ENCODE assay signal across 9 cellular contexts in the genomic region with DNA sequence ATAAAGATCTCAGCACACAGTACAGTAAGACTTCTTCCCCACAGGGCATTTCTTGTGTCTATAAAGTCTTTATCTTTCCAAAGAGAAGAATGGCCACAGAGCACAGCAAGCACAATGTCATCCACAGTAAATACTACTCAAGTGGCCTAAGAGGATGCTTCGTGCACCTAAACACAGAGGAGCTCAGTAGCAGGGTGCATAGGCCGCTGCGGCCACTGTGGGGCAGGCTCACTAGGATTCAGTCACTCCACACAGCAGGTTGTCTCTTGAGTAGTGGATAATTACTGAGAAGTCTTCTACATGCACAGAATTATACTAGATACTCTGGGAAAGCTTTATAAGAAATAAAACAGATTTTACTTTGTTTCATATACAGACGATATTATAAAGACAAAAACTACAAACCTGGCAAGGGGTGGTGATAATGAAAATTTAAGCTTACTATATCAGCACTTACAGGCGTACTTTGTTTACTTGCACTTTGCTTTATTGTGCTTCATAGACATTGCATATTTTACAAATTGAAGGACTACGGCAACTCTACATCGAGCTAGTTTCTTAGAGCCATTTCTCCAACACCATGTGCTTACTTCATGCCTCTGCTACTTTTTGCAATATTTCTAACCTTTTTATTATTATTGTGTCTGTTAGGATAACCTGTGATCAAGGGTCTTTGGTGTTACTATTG.
A peak's percentile ranks its signal among the peaks of the same experiment; 100 is the strongest.
DNase-seq lines count a peak whose midpoint lies in the region; ATAC-seq and TF ChIP-seq lines count a peak whose summit lies in the region.
"Had no signal": no experiment of that assay in that cellular context is flagged by ENCODE, and none has a peak within 500 bp of the region (broad histone marks: within the 10 kb centered on the region; RNA-seq: fewer than 3 reads in every experiment).

No MANE protein-coding gene starts in this region.

- H3K79me1 ChIP-seq in H9 (ENCODE audit: insufficient read depth, low read depth, low read length, poor library complexity, severe bottlenecking), result no peaks in the 10 kb centered on the region

- H2BK12ac ChIP-seq in H9 (ENCODE audit: insufficient read length, low read depth, low read length), result no peak overlapping the region

- no peak overlapping the region for H3K18ac ChIP-seq in H9 (ENCODE audit: insufficient read length, low read depth, low read length)

- no peaks in the 10 kb centered on the region for H4K20me1 ChIP-seq in H9 (ENCODE audit: control insufficient read depth, insufficient read depth, insufficient read length)

- H3K27ac Mint-ChIP-seq in H9, result no peak overlapping the region

- H3K4me1 Mint-ChIP-seq in H9, result peaks cover 0 to 6% of the 10 kb centered on the region in 2 experiments; a peak in 3 of 4 replicates

- H3K4me2 ChIP-seq in H9 (ENCODE audit: insufficient read depth, insufficient read length, low read length), result no peak overlapping the region

- no peak overlapping the region for H3K27ac ChIP-seq in H9 (ENCODE audit: insufficient read length, low read depth, low read length)

- no peaks in the 10 kb centered on the region for H3K27me3 Mint-ChIP-seq in H9 (ENCODE audit: low read depth)

- TF ChIP-seq CTCF in H9 (conservative IDR thresholded peaks at IDR 0.05), result peak; percentile 73

- peak; percentile 83 for ATAC-seq in SK-N-SH treated with all-trans-retinoic acid at 6 μM for 48 hours

- H2BK15ac ChIP-seq in H9 (ENCODE audit: low read depth, low read length), result no peak overlapping the region

- H3K23me2 ChIP-seq in H9 (ENCODE audit: insufficient read length, low read depth, low read length, poor library complexity, severe bottlenecking), result no peaks in the 10 kb centered on the region

- H3K9me3 ChIP-seq in H9 (ENCODE audit: control insufficient read depth, low read depth, low read length), result no peaks in the 10 kb centered on the region
- H3K9me3 ChIP-seq: MG63 had no signal

- H2BK20ac ChIP-seq in H9 (ENCODE audit: low read depth, low read length, poor library complexity, severe bottlenecking), result no peak overlapping the region

- no peak overlapping the region for H3T11ph ChIP-seq in H9 (ENCODE audit: low read length)

- H2BK120ac ChIP-seq in H9 (ENCODE audit: low read depth, low read length, poor library complexity, severe bottlenecking), result no peak overlapping the region

- no peak overlapping the region for H4K5ac ChIP-seq in H9 (ENCODE audit: insufficient read length, low read depth, low read length)

- no peak overlapping the region for H2AFZ ChIP-seq in H9 (ENCODE audit: low read length)

- H3K23ac ChIP-seq in H9 (ENCODE audit: insufficient read length, low read depth, low read length), result no peak overlapping the region

- H4K91ac ChIP-seq in H9 (ENCODE audit: insufficient read length, low read depth, low read length), result no peak overlapping the region

- no peak overlapping the region for H4K8ac ChIP-seq in H9 (replicated peaks; ENCODE audit: insufficient read length, low read depth, low read length)

- H3K27me3 ChIP-seq in H9 (ENCODE audit: insufficient read depth, low read length), result no peaks in the 10 kb centered on the region
- H3K27me3 ChIP-seq: MG63 had no signal

- H3K36me3 Mint-ChIP-seq in H9 (ENCODE audit: insufficient read depth in 1 of 3, low read depth in 3 of 3), result peaks cover 0 to 3% (median 1%) of the 10 kb centered on the region in 3 experiments; a peak in 3 of 7 replicates

- no CpG with 5 or more reads among the region's 7 CpGs for WGBS in H9 (ENCODE audit: extremely low coverage, insufficient read length, low lambda C conversion rate)

- no peak overlapping the region for H3K56ac ChIP-seq in H9 (ENCODE audit: insufficient read length, low read depth, low read length)

- no peaks in the 10 kb centered on the region for H3K9me3 Mint-ChIP-seq in H9

- no peak overlapping the region for H3K14ac ChIP-seq in H9 (ENCODE audit: insufficient read depth, low read length)

- DNase-seq in COLO668 (lab: John Stamatoyannopoulos, UW; ENCODE audit: unreplicated experiment) (peak; percentile 32), H9 (peak; percentile 58), islet precursor cell (peak; percentile 73), foreskin melanocyte (no peak), mucosa of gallbladder (ENCODE audit: low spot score) (no peak), T-helper 9 cell (no peak), GM03348 (ENCODE audit: low spot score) (no peak)
- DNase-seq: MG63 had no signal

- no peaks in the 10 kb centered on the region for H3K79me2 ChIP-seq in H9 (ENCODE audit: insufficient read depth, low read length)

- no peak overlapping the region for H3K9ac ChIP-seq in H9 (ENCODE audit: extremely low read depth, insufficient read length, low read length)

- H2AK5ac ChIP-seq in H9 (ENCODE audit: insufficient read length, low read length), result no peak overlapping the region

- H3K4ac ChIP-seq in H9 (ENCODE audit: low read depth, low read length), result no peak overlapping the region

- no peak overlapping the region for H2BK5ac ChIP-seq in H9 (ENCODE audit: insufficient read length, low read length)

- no peak overlapping the region for H3K4me3 Mint-ChIP-seq in H9

- no peaks in the 10 kb centered on the region for H3K4me1 ChIP-seq in H9 (ENCODE audit: insufficient read depth, low read length)

TF ChIP-seq in SK-N-SH treated with all-trans-retinoic acid at 6 μM for 48 hours, 23 proteins besides CTCF, POLR2A, EP300 and RAD21:
- TF ChIP-seq SNAI2 (CRISPR knock-in tag; IDR thresholded peaks at IDR 0.05) (no peak), ISL1 (CRISPR knock-in tag; IDR thresholded peaks at IDR 0.05) (no peak), TCF4 (CRISPR knock-in tag; IDR thresholded peaks at IDR 0.05; ENCODE audit: borderline replicate concordance) (no peak), PPARA (CRISPR knock-in tag; IDR thresholded peaks at IDR 0.05; ENCODE audit: borderline replicate concordance) (no peak)
- TF ChIP-seq, protein P1, sequence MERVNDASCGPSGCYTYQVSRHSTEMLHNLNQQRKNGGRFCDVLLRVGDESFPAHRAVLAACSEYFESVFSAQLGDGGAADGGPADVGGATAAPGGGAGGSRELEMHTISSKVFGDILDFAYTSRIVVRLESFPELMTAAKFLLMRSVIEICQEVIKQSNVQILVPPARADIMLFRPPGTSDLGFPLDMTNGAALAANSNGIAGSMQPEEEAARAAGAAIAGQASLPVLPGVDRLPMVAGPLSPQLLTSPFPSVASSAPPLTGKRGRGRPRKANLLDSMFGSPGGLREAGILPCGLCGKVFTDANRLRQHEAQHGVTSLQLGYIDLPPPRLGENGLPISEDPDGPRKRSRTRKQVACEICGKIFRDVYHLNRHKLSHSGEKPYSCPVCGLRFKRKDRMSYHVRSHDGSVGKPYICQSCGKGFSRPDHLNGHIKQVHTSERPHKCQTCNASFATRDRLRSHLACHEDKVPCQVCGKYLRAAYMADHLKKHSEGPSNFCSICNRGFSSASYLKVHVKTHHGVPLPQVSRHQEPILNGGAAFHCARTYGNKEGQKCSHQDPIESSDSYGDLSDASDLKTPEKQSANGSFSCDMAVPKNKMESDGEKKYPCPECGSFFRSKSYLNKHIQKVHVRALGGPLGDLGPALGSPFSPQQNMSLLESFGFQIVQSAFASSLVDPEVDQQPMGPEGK (CRISPR knock-in tag; IDR thresholded peaks at IDR 0.05; ENCODE audit: borderline replicate concordance), result no peak
- TF ChIP-seq, protein P2, sequence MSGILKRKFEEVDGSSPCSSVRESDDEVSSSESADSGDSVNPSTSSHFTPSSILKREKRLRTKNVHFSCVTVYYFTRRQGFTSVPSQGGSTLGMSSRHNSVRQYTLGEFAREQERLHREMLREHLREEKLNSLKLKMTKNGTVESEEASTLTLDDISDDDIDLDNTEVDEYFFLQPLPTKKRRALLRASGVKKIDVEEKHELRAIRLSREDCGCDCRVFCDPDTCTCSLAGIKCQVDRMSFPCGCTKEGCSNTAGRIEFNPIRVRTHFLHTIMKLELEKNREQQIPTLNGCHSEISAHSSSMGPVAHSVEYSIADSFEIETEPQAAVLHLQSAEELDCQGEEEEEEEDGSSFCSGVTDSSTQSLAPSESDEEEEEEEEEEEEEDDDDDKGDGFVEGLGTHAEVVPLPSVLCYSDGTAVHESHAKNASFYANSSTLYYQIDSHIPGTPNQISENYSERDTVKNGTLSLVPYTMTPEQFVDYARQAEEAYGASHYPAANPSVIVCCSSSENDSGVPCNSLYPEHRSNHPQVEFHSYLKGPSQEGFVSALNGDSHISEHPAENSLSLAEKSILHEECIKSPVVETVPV (CRISPR knock-in tag; IDR thresholded peaks at IDR 0.05), result no peak

Comparison
In these comparisons a context has a peak if more than half of its experiments do, and no peak if none do; other contexts are left out.
1. DNase-seq: peak in COLO668 (single experiment), H9 (single experiment) and islet precursor cell (single experiment); none in foreskin melanocyte (single experiment), mucosa of gallbladder (single experiment), T-helper 9 cell (single experiment) and GM03348 (single experiment).